In genomic region chr11:2088746-2089535, GRCh38 we compare ENCODE assay signal across 12 cellular contexts. TPM values are rescaled to one million over a fixed set of nuclear protein-coding genes. Genes with fewer than 3 reads are reported as not detected.
DNase-seq lines count a peak whose midpoint lies in the region; ATAC-seq and TF ChIP-seq lines count a peak whose summit lies in the region.
"Had no signal": no experiment of that assay in that cellular context is flagged by ENCODE, and none has a peak within 500 bp of the region (broad histone marks: within the 10 kb centered on the region; RNA-seq: fewer than 3 reads in every experiment).

No MANE protein-coding gene starts in this region.

- no peaks in the 10 kb centered on the region for H3K36me3 ChIP-seq in Panc1 (ENCODE audit: control insufficient read depth, insufficient read depth, low read length)
- H3K36me3 ChIP-seq: SJCRH30 had no signal

- DNase-seq in cardiac septum (ENCODE audit: low spot score) = peak; percentile 62
- DNase-seq in Right ventricle myocardium inferior (ENCODE audit: missing footprints) = no peak
- DNase-seq in Panc1 (ENCODE audit: low read depth, low spot score) = no peak
- no peak for DNase-seq in fibroblast of the aortic adventitia (ENCODE audit: low read depth)
- peak; percentile 58 for DNase-seq in type B pancreatic cell (ENCODE audit: extremely low spot score, unreplicated experiment)
- DNase-seq in foreskin fibroblast = no peak

- peaks cover 2% of the 10 kb centered on the region; the same call in 1 of the 2 replicates for H3K9me3 ChIP-seq in Panc1 (ENCODE audit: control insufficient read depth, insufficient read depth, low read depth, low read length)

- H3K36me3 Mint-ChIP-seq in type B pancreatic cell = no peaks in the 10 kb centered on the region

- intact Hi-C loops in cardiac septum (cut with DNase I) = no loop called here
- intact Hi-C loops in Right ventricle myocardium inferior (cut with DNase I) = no loop called here
- intact Hi-C loops in Panc1 (cut with micrococcal nuclease; ENCODE audit: unreplicated experiment) = no loop called here

- no peaks in the 10 kb centered on the region; the same call in 1 of the 2 replicates for H3K4me1 ChIP-seq in Panc1 (ENCODE audit: control insufficient read depth, insufficient read depth, low read length)

- in situ Hi-C loops in Panc1 (cut with HindIII; ENCODE audit: low pct_unique_long_range_greater_than_20kb, low sequenced_read_pairs) = no loop called here

- no peak overlapping the region for H3K4me3 Mint-ChIP-seq in type B pancreatic cell
- H3K4me3 Mint-ChIP-seq: activated naive CD4-positive, alpha-beta T cell treated with anti-CD3 and anti-CD28 coated beads, Interleukin-2, amount 50 U/mL, for 24 hours; mesothelial cell of epicardium had no signal

- peaks cover 7% of the 10 kb centered on the region for H3K9me3 Mint-ChIP-seq in type B pancreatic cell

- H3K27me3 Mint-ChIP-seq in type B pancreatic cell = no peaks in the 10 kb centered on the region

- POLR2A ChIA-PET in Panc1 (lab: Charles Lee) = no interaction called here

- no peak overlapping the region for H3K27ac ChIP-seq in Panc1 (ENCODE audit: low read length)
- H3K27ac ChIP-seq: C4-2B, SJCRH30 had no signal

- no peaks in the 10 kb centered on the region for H3K27me3 ChIP-seq in Panc1 (ENCODE audit: control insufficient read depth, insufficient read depth, low read length)
- H3K27me3 ChIP-seq: SJCRH30 had no signal

- TF ChIP-seq CTCF in Panc1 (IDR thresholded peaks at IDR 0.05) (no peak), fibroblast of the aortic adventitia (IDR thresholded peaks at IDR 0.05; ENCODE audit: insufficient read depth, low read length) (peak; percentile 0), type B pancreatic cell (conservative IDR thresholded peaks at IDR 0.05) (peak; percentile 48), foreskin fibroblast (IDR thresholded peaks at IDR 0.05; ENCODE audit: low read depth, low read length) (no peak)

- H3K27ac Mint-ChIP-seq in type B pancreatic cell = no peak overlapping the region
- H3K27ac Mint-ChIP-seq: activated naive CD4-positive, alpha-beta T cell treated with anti-CD3 and anti-CD28 coated beads, Interleukin-2, amount 50 U/mL, for 24 hours; mesothelial cell of epicardium had no signal

- CTCF ChIA-PET in Panc1 (lab: Charles Lee) = interaction anchor here (0.8 to 1.8 kb wide), 3 partner anchors 10 to 63 kb away, joined by 3 to 4 read pairs (median 3); no protein-coding TSS in a partner anchor

- no peak for ATAC-seq in Right ventricle myocardium inferior
- peak; percentile 55 for ATAC-seq in Panc1
- no peak for ATAC-seq in GM19395 (IDR thresholded peaks at IDR 0.05; ENCODE audit: unreplicated experiment)
- ATAC-seq in GM18858 (IDR thresholded peaks at IDR 0.05; ENCODE audit: unreplicated experiment) = no peak

- BruUV-seq in Panc1 (replicated peaks; lab: Mats Ljungman, UMichigan) = no TSS peak

- no peak overlapping the region for H3K4me3 ChIP-seq in Panc1 (ENCODE audit: low read depth in 2 of 2, low read length in 2 of 2)
- H3K4me3 ChIP-seq in fibroblast of the aortic adventitia (ENCODE audit: low read depth, low read length) = no peak overlapping the region
- no peak overlapping the region for H3K4me3 ChIP-seq in foreskin fibroblast (ENCODE audit: low read depth in 1 of 2, low read length in 2 of 2)
- H3K4me3 ChIP-seq: SJCRH30 had no signal

- H3K4me1 Mint-ChIP-seq in type B pancreatic cell (ENCODE audit: unreplicated experiment) = no peaks in the 10 kb centered on the region
- H3K4me1 Mint-ChIP-seq: mesothelial cell of epicardium had no signal

RNA-seq across cellular contexts. Expression of gene IGF2, which starts 50.2 kb away (rescaled TPM):
- 87.7 TPM for total RNA-seq in cardiac septum
- total RNA-seq in Right ventricle myocardium inferior = 80.9 TPM
- 14.5 TPM for total RNA-seq in Panc1 (2021; ENCODE audit: unreplicated experiment)
- polyA plus RNA-seq in Panc1 (2012; ENCODE audit: insufficient read length) = 20.5 TPM
- total RNA-seq in fibroblast of the aortic adventitia (ENCODE audit: low replicate concordance) = 3.3 and 4.2 TPM in 2 replicates
- total RNA-seq in type B pancreatic cell (ENCODE audit: low replicate concordance) = 2,350 and 3,865 TPM in 2 replicates

Comparison
In these comparisons a context has a peak if more than half of its experiments do, and no peak if none do; other contexts are left out.
1. DNase-seq: peak in cardiac septum (single experiment) and type B pancreatic cell (single experiment); none in Right ventricle myocardium inferior (single experiment), Panc1 (single experiment), fibroblast of the aortic adventitia (single experiment) and foreskin fibroblast (0 of 2).
2. CTCF ChIP-seq: peak in fibroblast of the aortic adventitia (single experiment) and type B pancreatic cell (single experiment); none in Panc1 (single experiment) and foreskin fibroblast (single experiment).
3. RNA of gene IGF2, which starts 50.2 kb away (total RNA-seq): 2,350 to 3,865 TPM in type B pancreatic cell; 87.7 TPM in cardiac septum (single experiment), 80.9 TPM in Right ventricle myocardium inferior (single experiment), 14.5 TPM in Panc1 (single experiment) and 3.3 to 4.2 TPM in fibroblast of the aortic adventitia; every median in the first group is over 10 times any median in the second.